9 cellular contexts compared by ENCODE assay signal in the genomic region with DNA sequence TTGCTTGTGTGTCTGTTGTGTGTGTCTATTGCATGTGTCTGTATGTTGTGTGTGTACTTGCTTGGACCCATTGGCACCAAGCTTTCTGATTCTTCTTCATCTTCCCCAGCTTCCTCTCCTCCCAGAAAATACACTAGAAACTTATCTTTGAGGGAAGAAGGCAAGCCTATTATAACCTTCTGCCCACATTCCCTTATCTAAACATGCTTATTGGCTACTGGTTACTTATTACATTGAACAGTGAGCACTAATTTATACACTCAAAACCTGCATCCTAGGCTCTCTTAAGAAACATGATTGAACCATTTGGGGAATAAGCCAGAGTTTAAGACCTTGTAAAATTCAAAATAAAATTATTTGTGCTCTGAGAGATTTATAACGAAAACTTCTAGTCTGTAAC. TPM values are rescaled to one million over a fixed set of nuclear protein-coding genes. Genes with fewer than 3 reads are reported as not detected.
"Had no signal": no experiment of that assay in that cellular context is flagged by ENCODE, and none has a peak within 500 bp of the region (broad histone marks: within the 10 kb centered on the region; RNA-seq: fewer than 3 reads in every experiment).

No MANE protein-coding gene starts in this region.

- H3K4me3 ChIP-seq: GM23338 had no signal

- H3K27ac ChIP-seq: HL-60 had no signal

- DNase-seq: H9, HCEC 1CT had no signal

- H2AFZ ChIP-seq: GM23338 had no signal

- ATAC-seq: GM23338, HepG2 had no signal

- H3K4me2 ChIP-seq: GM23338 had no signal

- FAIRE-seq: H1, H54, HepG2 had no signal

RNA-seq across cellular contexts. Expression of a gene that starts 26.5 kb away (rescaled TPM):
- total RNA-seq: GM23338, H1, H9, HepG2, HT1080 had no signal
- polyA plus RNA-seq: GM23338, H1, HepG2, IgD-negative memory B cell had no signal
